In genomic region chr6:54784021-54784420, GRCh38 we compare ENCODE assay signal across 19 cellular contexts.
DNase-seq lines count a peak whose midpoint lies in the region; ATAC-seq, FAIRE-seq and TF ChIP-seq lines count a peak whose summit lies in the region.
"Had no signal": no experiment of that assay in that cellular context is flagged by ENCODE, and none has a peak within 500 bp of the region (broad histone marks: within the 10 kb centered on the region; RNA-seq: fewer than 3 reads in every experiment).

No MANE protein-coding gene starts in this region.

- DNase-seq in MCF 10A (ENCODE audit: unreplicated experiment) = no peak
- no peak for DNase-seq in breast epithelium (ENCODE audit: low spot score in 2 of 2)
- DNase-seq in fibroblast of peridontal ligament (ENCODE audit: extremely low read depth) = peak; percentile 11
- peak; percentile 13 for DNase-seq in small intestine
- DNase-seq: 8988T; AML-193; Calu3; CD4-positive, CD25-positive, alpha-beta regulatory T cell; DMS79 treated with DMSO at 0.1 percent for 48 hours; H7; MV-4-11; NCI-H1417 treated with DMSO at 0.1 percent for 48 hours; NCI-H2081; NCI-H510A treated with DMSO at 0.1 percent for 48 hours; RPMI8226 had no signal

- no TSS peak for BruUV-seq in MCF 10A (replicated peaks; lab: Mats Ljungman, UMichigan)

- H3K36me3 Mint-ChIP-seq in MCF 10A (ENCODE audit: insufficient read depth, unreplicated experiment) = no peaks in the 10 kb centered on the region
- no peaks in the 10 kb centered on the region for H3K36me3 Mint-ChIP-seq in stimulated activated memory B cell treated with anti-CD40 and anti-IgM and Interleukin-4, amounts not matched to agents 10 μg/mL and 1 μg/mL and 100 μg/mL, for 72 hours
- H3K36me3 Mint-ChIP-seq: CD4-positive, CD25-positive, alpha-beta regulatory T cell had no signal

- no peaks in the 10 kb centered on the region for H3K79me2 ChIP-seq in OCI-LY3 (ENCODE audit: low read length)

- H3K4me3 ChIP-seq in breast epithelium = no peak overlapping the region
- H3K4me3 ChIP-seq in OCI-LY3 (ENCODE audit: low read length) = peak overlapping the region; percentile 46
- no peak overlapping the region for H3K4me3 ChIP-seq in small intestine (ENCODE audit: low read depth in 1 of 2, low read length in 2 of 2)

- H3K36me3 ChIP-seq in breast epithelium (no peaks in the 10 kb centered on the region), OCI-LY3 (replicated peaks; ENCODE audit: low read depth, low read length) (no peaks in the 10 kb centered on the region), small intestine (ENCODE audit: control insufficient read depth in 2 of 2, insufficient read depth in 2 of 2, low read length in 2 of 2) (no peaks in the 10 kb centered on the region)

- CTCF ChIA-PET in MCF 10A (lab: Yijun Ruan, JAX) = no interaction called here

- no peaks in the 10 kb centered on the region for H3K27me3 Mint-ChIP-seq in MCF 10A (ENCODE audit: insufficient read depth, unreplicated experiment)
- no peaks in the 10 kb centered on the region for H3K27me3 Mint-ChIP-seq in stimulated activated memory B cell treated with anti-CD40 and anti-IgM and Interleukin-4, amounts not matched to agents 10 μg/mL and 1 μg/mL and 100 μg/mL, for 72 hours
- H3K27me3 Mint-ChIP-seq: CD4-positive, CD25-positive, alpha-beta regulatory T cell had no signal

- no peak overlapping the region for H3K9ac ChIP-seq in OCI-LY3 (ENCODE audit: low read length)

- peak overlapping the region; percentile 43; the same call in 1 of the 2 replicates for H2AFZ ChIP-seq in OCI-LY3 (ENCODE audit: low read depth, low read length)

- H3K4me2 ChIP-seq in OCI-LY3 (ENCODE audit: low read length) = peak overlapping the region; percentile 52

- H3K9me3 ChIP-seq in breast epithelium (no peaks in the 10 kb centered on the region), OCI-LY3 (ENCODE audit: insufficient read depth, low read length) (no peaks in the 10 kb centered on the region), small intestine (ENCODE audit: control insufficient read depth, low read depth) (no peaks in the 10 kb centered on the region)

- H3K4me1 Mint-ChIP-seq in MCF 10A (ENCODE audit: insufficient read depth, unreplicated experiment) = no peaks in the 10 kb centered on the region
- H3K4me1 Mint-ChIP-seq in stimulated activated memory B cell treated with anti-CD40 and anti-IgM and Interleukin-4, amounts not matched to agents 10 μg/mL and 1 μg/mL and 100 μg/mL, for 72 hours = no peaks in the 10 kb centered on the region
- H3K4me1 Mint-ChIP-seq: CD4-positive, CD25-positive, alpha-beta regulatory T cell had no signal

- peak overlapping the region; percentile 29 for H3K4me3 Mint-ChIP-seq in MCF 10A (ENCODE audit: unreplicated experiment)
- H3K4me3 Mint-ChIP-seq in stimulated activated memory B cell treated with anti-CD40 and anti-IgM and Interleukin-4, amounts not matched to agents 10 μg/mL and 1 μg/mL and 100 μg/mL, for 72 hours = no peak overlapping the region
- H3K4me3 Mint-ChIP-seq: CD4-positive, CD25-positive, alpha-beta regulatory T cell had no signal

- POLR2A ChIA-PET in MCF 10A (lab: Yijun Ruan, JAX) = no interaction called here

- no peaks in the 10 kb centered on the region for H3K27me3 ChIP-seq in breast epithelium
- H3K27me3 ChIP-seq in OCI-LY3 (ENCODE audit: low read depth, low read length) = no peaks in the 10 kb centered on the region
- no peaks in the 10 kb centered on the region for H3K27me3 ChIP-seq in small intestine (ENCODE audit: control insufficient read depth in 2 of 2, insufficient read depth in 2 of 2, low read length in 2 of 2)

- no peak for TF ChIP-seq POLR2A in breast epithelium (IDR thresholded peaks at IDR 0.05)

- H4K20me1 ChIP-seq in OCI-LY3 (ENCODE audit: insufficient read depth, low read length) = no peaks in the 10 kb centered on the region

- no peak overlapping the region for H3K27ac Mint-ChIP-seq in MCF 10A (ENCODE audit: low read depth, unreplicated experiment)
- no peak overlapping the region for H3K27ac Mint-ChIP-seq in stimulated activated memory B cell treated with anti-CD40 and anti-IgM and Interleukin-4, amounts not matched to agents 10 μg/mL and 1 μg/mL and 100 μg/mL, for 72 hours
- H3K27ac Mint-ChIP-seq: CD4-positive, CD25-positive, alpha-beta regulatory T cell had no signal

- ATAC-seq in stimulated activated memory B cell treated with anti-CD40 and anti-IgM and Interleukin-4, amounts not matched to agents 10 μg/mL and 1 μg/mL and 100 μg/mL, for 72 hours = no peak
- no peak for ATAC-seq in HG03457 (IDR thresholded peaks at IDR 0.05; ENCODE audit: unreplicated experiment)
- ATAC-seq in GM19463 (IDR thresholded peaks at IDR 0.05; ENCODE audit: unreplicated experiment) = no peak

- intact Hi-C loops in MCF 10A (cut with micrococcal nuclease) = no loop called here
- intact Hi-C loops in breast epithelium (cut with DNase I; ENCODE audit: low total_unique reads) = no loop called here

- no peak for FAIRE-seq in small intestine (lab: Jason Lieb, UNC)

- H3K9me3 Mint-ChIP-seq in MCF 10A (ENCODE audit: unreplicated experiment) = no peaks in the 10 kb centered on the region
- H3K9me3 Mint-ChIP-seq in stimulated activated memory B cell treated with anti-CD40 and anti-IgM and Interleukin-4, amounts not matched to agents 10 μg/mL and 1 μg/mL and 100 μg/mL, for 72 hours = peaks cover 8% of the 10 kb centered on the region

- WGBS in small intestine, 3 donors = 26 to 41% (median 36%) methylated on average over 2 of the region's 2 CpGs

- no peak overlapping the region for H3K27ac ChIP-seq in breast epithelium
- H3K27ac ChIP-seq in OCI-LY3 (ENCODE audit: low read length) = no peak overlapping the region
- no peak overlapping the region for H3K27ac ChIP-seq in small intestine (ENCODE audit: low read depth in 1 of 2, low read length in 1 of 2)

- H3K4me1 ChIP-seq in breast epithelium (no peaks in the 10 kb centered on the region), OCI-LY3 (ENCODE audit: low read length) (peaks cover 5% of the 10 kb centered on the region), small intestine (ENCODE audit: control insufficient read depth in 2 of 2, insufficient read depth in 1 of 2, low read depth in 1 of 2, low read length in 1 of 2) (no peaks in the 10 kb centered on the region)

- TF ChIP-seq CTCF in MCF 10A (IDR thresholded peaks at IDR 0.05; ENCODE audit: unreplicated experiment) (no peak), breast epithelium (IDR thresholded peaks at IDR 0.05) (no peak), OCI-LY3 (IDR thresholded peaks at IDR 0.05; ENCODE audit: low read depth, low read length) (no peak)

Comparison
In these comparisons a context has a peak if more than half of its experiments do, and no peak if none do; other contexts are left out.
1. DNase-seq: peak in fibroblast of peridontal ligament (single experiment) and small intestine (single experiment); none in MCF 10A (single experiment) and breast epithelium (0 of 2).